In genomic region chr17:61360318-61360717, GRCh38 we compare ENCODE assay signal across 3 cellular contexts.
TF ChIP-seq lines count a peak whose summit lies in the region.

No MANE protein-coding gene starts in this region.

TF ChIP-seq in A549, 52 proteins besides CTCF, POLR2A, EP300 and RAD21:
- no peak for TF ChIP-seq BCL3 (IDR thresholded peaks at IDR 0.05)
- TF ChIP-seq MYC (IDR thresholded peaks at IDR 0.05; ENCODE audit: borderline replicate concordance, low read length): no peak
- TF ChIP-seq ZC3H11A (IDR thresholded peaks at IDR 0.05): no peak
- TF ChIP-seq CHD4 (IDR thresholded peaks at IDR 0.05; ENCODE audit: borderline replicate concordance): no peak
- TF ChIP-seq GATA3 (IDR thresholded peaks at IDR 0.05; ENCODE audit: borderline replicate concordance): no peak
- no peak for TF ChIP-seq SMC3 (IDR thresholded peaks at IDR 0.05)
- TF ChIP-seq HMGXB4 (CRISPR knock-in tag; IDR thresholded peaks at IDR 0.05; ENCODE audit: borderline replicate concordance): no peak
- no peak for TF ChIP-seq ELK1 (IDR thresholded peaks at IDR 0.05; ENCODE audit: low read depth, low read length)

TF ChIP-seq in IMR-90, 13 proteins besides CTCF, POLR2A, EP300 and RAD21:
- TF ChIP-seq SMC3 (IDR thresholded peaks at IDR 0.05; ENCODE audit: low read depth, low read length) (no peak), FOS (IDR thresholded peaks at IDR 0.05; ENCODE audit: low read depth, low read length) (no peak), MAZ (IDR thresholded peaks at IDR 0.05; ENCODE audit: borderline replicate concordance, low read depth, low read length) (no peak), NFE2L2 (IDR thresholded peaks at IDR 0.05; ENCODE audit: low read depth, low read length) (no peak), CHD1 (IDR thresholded peaks at IDR 0.05; ENCODE audit: low read depth, low read length) (no peak), RFX5 (IDR thresholded peaks at IDR 0.05; ENCODE audit: low read depth, low read length) (no peak), MAFK (IDR thresholded peaks at IDR 0.05; ENCODE audit: low read depth, low read length) (no peak), MXI1 (IDR thresholded peaks at IDR 0.05; ENCODE audit: borderline replicate concordance, low read depth, low read length) (no peak), USF2 (IDR thresholded peaks at IDR 0.05; ENCODE audit: low read depth, low read length) (no peak), BHLHE40 (IDR thresholded peaks at IDR 0.05; ENCODE audit: low read depth, low read length) (no peak), ELK1 (IDR thresholded peaks at IDR 0.05; ENCODE audit: borderline replicate concordance, low read depth, low read length) (no peak), CEBPB (IDR thresholded peaks at IDR 0.05; ENCODE audit: low read depth, low read length) (no peak)

TF ChIP-seq in HepG2, 621 proteins besides CTCF, POLR2A, EP300 and RAD21:
- TF ChIP-seq SIX1 (CRISPR knock-in tag; IDR thresholded peaks at IDR 0.05; ENCODE audit: borderline replicate concordance) (no peak), ATF4 (CRISPR knock-in tag; IDR thresholded peaks at IDR 0.05) (no peak), JARID2 (CRISPR knock-in tag; IDR thresholded peaks at IDR 0.05; ENCODE audit: insufficient replicate concordance) (no peak), HDAC2 (CRISPR knock-in tag; IDR thresholded peaks at IDR 0.05) (no peak), ZNF747 (CRISPR knock-in tag; IDR thresholded peaks at IDR 0.05; ENCODE audit: borderline replicate concordance) (no peak), FOXA1 (IDR thresholded peaks at IDR 0.05) (no peak), FOXA1 (CRISPR knock-in tag; IDR thresholded peaks at IDR 0.05) (no peak), ZNF782 (CRISPR knock-in tag; IDR thresholded peaks at IDR 0.05; ENCODE audit: borderline replicate concordance) (no peak)
TF ChIP-seq in HepG2: peak in this region for 0.
